In genomic region chr5:171269717-171270116, GRCh38 we compare ENCODE assay signal across 1 cellular context.
A peak's percentile ranks its signal among the peaks of the same experiment; 100 is the strongest.
TF ChIP-seq lines count a peak whose summit lies in the region.

No MANE protein-coding gene starts in this region.

TF ChIP-seq in HEK293, 187 proteins besides CTCF, POLR2A, EP300 and RAD21 (continued from another document):
- TF ChIP-seq ATF2 (tag by site-specific recombination; IDR thresholded peaks at IDR 0.05; ENCODE audit: low read depth) (0 out of 2 replicates have a peak, but pooled peaks have one; percentile 22), ZNF398 (tag by site-specific recombination; IDR thresholded peaks at IDR 0.05) (peak; percentile 73), ZNF211 (tag by site-specific recombination; IDR thresholded peaks at IDR 0.05; ENCODE audit: low read depth) (no peak), PRDM4 (tag by site-specific recombination; IDR thresholded peaks at IDR 0.05) (peak; percentile 58), PATZ1 (tag by site-specific recombination; IDR thresholded peaks at IDR 0.05) (peak; percentile 67), KLF16 (tag by site-specific recombination; IDR thresholded peaks at IDR 0.05) (peak; percentile 43; the same call in 1 of the 2 replicates), ZBTB20 (tag by site-specific recombination; IDR thresholded peaks at IDR 0.05) (no peak), SETDB1 (IDR thresholded peaks at IDR 0.05; ENCODE audit: insufficient read length, low read length) (no peak), ZNF140 (tag by site-specific recombination; IDR thresholded peaks at IDR 0.05) (no peak), ZNF366 (tag by site-specific recombination; conservative IDR thresholded peaks at IDR 0.05) (peak; percentile 46; the same call in 1 of the 2 replicates), ZNF76 (tag by site-specific recombination; IDR thresholded peaks at IDR 0.05; ENCODE audit: borderline replicate concordance, low read depth) (no peak; the same call in 1 of the 2 replicates), SP7 (tag by site-specific recombination; IDR thresholded peaks at IDR 0.05) (peak; percentile 79), ZNF837 (tag by site-specific recombination; IDR thresholded peaks at IDR 0.05) (no peak), ZNF132 (tag by site-specific recombination; IDR thresholded peaks at IDR 0.05; ENCODE audit: borderline replicate concordance) (no peak), ZNF571 (tag by site-specific recombination; IDR thresholded peaks at IDR 0.05) (no peak), ZNF704 (tag by site-specific recombination; IDR thresholded peaks at IDR 0.05) (no peak), ZNF146 (tag by site-specific recombination; IDR thresholded peaks at IDR 0.05) (no peak), ZNF792 (tag by site-specific recombination; IDR thresholded peaks at IDR 0.05) (no peak), ZNF292 (tag by site-specific recombination; IDR thresholded peaks at IDR 0.05; ENCODE audit: borderline replicate concordance, low read depth) (no peak), ZBTB44 (tag by site-specific recombination; IDR thresholded peaks at IDR 0.05) (peak; percentile 76), ZBTB17 (tag by site-specific recombination; IDR thresholded peaks at IDR 0.05) (peak; percentile 79), ZNF558 (tag by site-specific recombination; IDR thresholded peaks at IDR 0.05) (peak; percentile 48; the same call in 1 of the 2 replicates), ZNF324 (tag by site-specific recombination; IDR thresholded peaks at IDR 0.05) (peak; percentile 76), ZNF280C (tag by site-specific recombination; IDR thresholded peaks at IDR 0.05) (no peak), PRDM6 (tag by site-specific recombination; IDR thresholded peaks at IDR 0.05) (peak; percentile 90), ZNF488 (tag by site-specific recombination; IDR thresholded peaks at IDR 0.05) (peak; percentile 51; the same call in 1 of the 2 replicates), ZBTB48 (tag by site-specific recombination; IDR thresholded peaks at IDR 0.05) (no peak), HOXD13 (CRISPR knock-in tag; IDR thresholded peaks at IDR 0.05; ENCODE audit: borderline replicate concordance) (no peak), ZNF112 (tag by site-specific recombination; IDR thresholded peaks at IDR 0.05) (0 out of 2 replicates have a peak, but pooled peaks have one; percentile 10), ZNF692 (tag by site-specific recombination; IDR thresholded peaks at IDR 0.05) (peak; percentile 66; the same call in 1 of the 2 replicates), ZNF133 (tag by site-specific recombination; IDR thresholded peaks at IDR 0.05) (no peak), PRDM10 (tag by site-specific recombination; IDR thresholded peaks at IDR 0.05) (peak; percentile 39), ZNF223 (tag by site-specific recombination; IDR thresholded peaks at IDR 0.05) (no peak), ZNF426 (tag by site-specific recombination; IDR thresholded peaks at IDR 0.05) (no peak), BCL11A (tag by site-specific recombination; IDR thresholded peaks at IDR 0.05; ENCODE audit: low read depth) (no peak), ZNF350 (tag by site-specific recombination; IDR thresholded peaks at IDR 0.05) (no peak), ZNF544 (tag by site-specific recombination; IDR thresholded peaks at IDR 0.05) (no peak)
TF ChIP-seq in HEK293: peak in this region for 22.
